Comparison of ENCODE assay signal across 2 cellular contexts in genomic region chr14:104934380-104934733, GRCh38.
TF ChIP-seq lines count a peak whose summit lies in the region.

No MANE protein-coding gene starts in this region.

TF ChIP-seq in IMR-90, 13 proteins besides CTCF, POLR2A, EP300 and RAD21:
- no peak for TF ChIP-seq CHD1 (IDR thresholded peaks at IDR 0.05; ENCODE audit: low read depth, low read length)
- TF ChIP-seq ELK1 (IDR thresholded peaks at IDR 0.05; ENCODE audit: borderline replicate concordance, low read depth, low read length), result no peak
- TF ChIP-seq RFX5 (IDR thresholded peaks at IDR 0.05; ENCODE audit: low read depth, low read length), result no peak
- no peak for TF ChIP-seq BHLHE40 (IDR thresholded peaks at IDR 0.05; ENCODE audit: low read depth, low read length)
- no peak for TF ChIP-seq NFE2L2 (IDR thresholded peaks at IDR 0.05; ENCODE audit: low read depth, low read length)
- no peak for TF ChIP-seq CEBPB (IDR thresholded peaks at IDR 0.05; ENCODE audit: low read depth, low read length)
- no peak for TF ChIP-seq RCOR1 (IDR thresholded peaks at IDR 0.05; ENCODE audit: insufficient replicate concordance, low read length)
- no peak for TF ChIP-seq SMC3 (IDR thresholded peaks at IDR 0.05; ENCODE audit: low read depth, low read length)
- no peak for TF ChIP-seq FOS (IDR thresholded peaks at IDR 0.05; ENCODE audit: low read depth, low read length)
- no peak for TF ChIP-seq MAFK (IDR thresholded peaks at IDR 0.05; ENCODE audit: low read depth, low read length)
- no peak for TF ChIP-seq MAZ (IDR thresholded peaks at IDR 0.05; ENCODE audit: borderline replicate concordance, low read depth, low read length)
- no peak for TF ChIP-seq USF2 (IDR thresholded peaks at IDR 0.05; ENCODE audit: low read depth, low read length)
- TF ChIP-seq MXI1 (IDR thresholded peaks at IDR 0.05; ENCODE audit: borderline replicate concordance, low read depth, low read length), result no peak

TF ChIP-seq in H1, 55 proteins besides CTCF, POLR2A, EP300 and RAD21:
- TF ChIP-seq E2F6 (IDR thresholded peaks at IDR 0.05), result no peak
- TF ChIP-seq GABPA (IDR thresholded peaks at IDR 0.05; ENCODE audit: borderline replicate concordance, insufficient read depth, low read length), result no peak
- TF ChIP-seq CBX5 (IDR thresholded peaks at IDR 0.05; ENCODE audit: low read depth, low read length), result no peak
- TF ChIP-seq FOSL1 (IDR thresholded peaks at IDR 0.05; ENCODE audit: insufficient read depth, low read depth, low read length), result no peak
- TF ChIP-seq BCL11A (IDR thresholded peaks at IDR 0.05; ENCODE audit: low read depth in 2 of 2, low read length in 2 of 2), result no peak
- TF ChIP-seq SIX5 (IDR thresholded peaks at IDR 0.05; ENCODE audit: low read depth, low read length), result no peak
- TF ChIP-seq YY1 (IDR thresholded peaks at IDR 0.05; ENCODE audit: low read depth, low read length), result no peak
- no peak for TF ChIP-seq RBBP5 (IDR thresholded peaks at IDR 0.05; ENCODE audit: borderline replicate concordance, low read depth, low read length)
- no peak for TF ChIP-seq KDM5A (IDR thresholded peaks at IDR 0.05; ENCODE audit: low read length)
- no peak for TF ChIP-seq CHD2 (IDR thresholded peaks at IDR 0.05; ENCODE audit: low read length)
- TF ChIP-seq ASH2L (IDR thresholded peaks at IDR 0.05; ENCODE audit: low read length), result no peak
- TF ChIP-seq SIRT6 (IDR thresholded peaks at IDR 0.05; ENCODE audit: low read length), result no peak
- TF ChIP-seq EZH2 (IDR thresholded peaks at IDR 0.05; ENCODE audit: low read depth, low read length, severe bottlenecking), result no peak
TF ChIP-seq in H1: peak in this region for 0.
